In the genomic region with DNA sequence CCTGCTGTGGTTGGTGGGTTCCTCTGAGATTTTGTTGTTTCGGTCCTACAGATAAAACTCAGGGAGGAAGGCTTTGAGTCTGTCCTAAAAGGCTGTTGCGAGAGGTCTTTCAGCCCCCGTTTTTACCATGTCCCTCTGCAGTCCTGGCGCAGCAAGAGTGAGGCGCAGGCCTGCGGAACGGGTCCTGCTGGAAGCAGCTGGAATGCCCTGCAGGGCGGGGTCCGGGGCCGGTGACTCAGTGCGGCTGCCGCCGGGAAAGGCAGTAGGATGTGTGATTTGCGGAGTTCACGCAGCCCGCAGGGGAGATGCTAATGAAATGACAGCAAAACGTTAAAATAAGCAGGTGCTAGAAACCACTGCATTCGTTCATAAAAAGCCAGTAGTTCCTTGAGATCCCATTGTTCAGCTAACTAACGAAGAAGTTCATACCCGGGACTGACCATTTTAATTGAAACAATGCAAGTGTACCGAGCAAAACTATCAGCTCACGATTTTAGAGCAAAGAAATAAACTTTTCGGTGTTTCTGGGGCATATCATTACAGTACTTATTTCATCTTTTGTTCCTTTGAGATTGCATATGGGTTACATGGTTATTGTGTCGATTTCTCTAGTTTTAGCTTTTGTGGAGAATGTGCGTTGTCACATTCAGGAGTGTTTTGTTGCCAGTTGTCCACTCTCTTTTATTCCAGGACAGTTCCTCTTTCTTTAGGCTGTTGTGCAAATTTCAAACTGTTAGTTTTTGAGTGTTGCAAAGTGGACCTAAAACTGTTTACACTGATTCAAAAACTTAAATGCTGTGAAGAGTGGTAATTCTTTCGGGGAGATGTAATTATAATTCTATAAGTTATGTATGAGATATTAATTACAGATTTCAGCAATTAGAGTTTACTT, we compare ENCODE assay signal across 8 cellular contexts. TPM values are rescaled to one million over a fixed set of nuclear protein-coding genes. Genes with fewer than 3 reads are reported as not detected.
DNase-seq lines count a peak whose midpoint lies in the region; ATAC-seq and TF ChIP-seq lines count a peak whose summit lies in the region.

No MANE protein-coding gene starts in this region.

- H3K9ac ChIP-seq in duodenal mucosa (ENCODE audit: low read depth in 1 of 2, low read length in 2 of 2) = peak overlapping the region; percentile 76 to 84

- ATAC-seq in GM18873 (IDR thresholded peaks at IDR 0.05; ENCODE audit: low FRiP score, unreplicated experiment) = peak; percentile 32
- peak; percentile 25 for ATAC-seq in HG03135 (IDR thresholded peaks at IDR 0.05; ENCODE audit: unreplicated experiment)

- TF ChIP-seq CTCF in AG09319 (IDR thresholded peaks at IDR 0.05; ENCODE audit: low read depth, low read length) (no peak), WI38 (IDR thresholded peaks at IDR 0.05; ENCODE audit: low read depth, low read length) (no peak), lower leg skin (IDR thresholded peaks at IDR 0.05) (no peak)

- DNase-seq in AG09319 (ENCODE audit: extremely low read depth, low read depth) (peak; percentile 50), NCI-H2171 (lab: John Stamatoyannopoulos, UW) (peak; percentile 71), lower leg skin (ENCODE audit: low spot score in 2 of 2) (peak; percentile 56 to 94)
- DNase-seq in stimulated activated CD8-positive, alpha-beta memory T cell treated with anti-CD3 and anti-CD28 coated beads, Interleukin-15, amount 100 ng/mL, for 48 hours (ENCODE audit: low read depth in 2 of 2) = peak; percentile 59 to 66

- H3K9me3 ChIP-seq in duodenal mucosa (ENCODE audit: control insufficient read depth in 1 of 2, low read length in 2 of 2) = no peaks in the 10 kb centered on the region

- peaks cover 8 to 26% of the 10 kb centered on the region in 2 donors for H3K4me1 ChIP-seq in duodenal mucosa (ENCODE audit: control insufficient read depth in 1 of 2, insufficient read depth in 2 of 2, low read length in 2 of 2)

- no peak for TF ChIP-seq POLR2A in lower leg skin (IDR thresholded peaks at IDR 0.05)

- WGBS in lower leg skin, 2 donors = 2 to 3% methylated on average over 26 of the region's 26 CpGs

- no peaks in the 10 kb centered on the region for H3K27me3 ChIP-seq in duodenal mucosa (ENCODE audit: control insufficient read depth in 1 of 2, insufficient read depth in 2 of 2, low read length in 2 of 2)

- intact Hi-C loops in lower leg skin (cut with DNase I; ENCODE audit: low total_unique reads) = no loop called here

- H3K27ac ChIP-seq in duodenal mucosa (ENCODE audit: low read depth, low read length) = no peak overlapping the region

- no peaks in the 10 kb centered on the region for H3K36me3 ChIP-seq in duodenal mucosa (ENCODE audit: control insufficient read depth in 1 of 2, insufficient read depth in 2 of 2, low read length in 2 of 2)

- H3K4me3 ChIP-seq in WI38 (ENCODE audit: low read depth, low read length) = peak overlapping the region; percentile 76
- H3K4me3 ChIP-seq in duodenal mucosa (ENCODE audit: low read depth in 1 of 2, low read length in 2 of 2) = peak overlapping the region; percentile 75 to 92
- peak overlapping the region; percentile 39 for H3K4me3 ChIP-seq in lower leg skin (ENCODE audit: low read depth, poor library complexity, severe bottlenecking)

RNA-seq across cellular contexts. Expression of gene ANLN, which starts 0.8 kb away (rescaled TPM):
- 10 to 100 TPM in 3 of 4 donors, 1 to 10 TPM in 1; 9.4 to 17.3 (median 13.5) TPM for total RNA-seq in lower leg skin
